32 cellular contexts compared by ENCODE assay signal in the genomic region with DNA sequence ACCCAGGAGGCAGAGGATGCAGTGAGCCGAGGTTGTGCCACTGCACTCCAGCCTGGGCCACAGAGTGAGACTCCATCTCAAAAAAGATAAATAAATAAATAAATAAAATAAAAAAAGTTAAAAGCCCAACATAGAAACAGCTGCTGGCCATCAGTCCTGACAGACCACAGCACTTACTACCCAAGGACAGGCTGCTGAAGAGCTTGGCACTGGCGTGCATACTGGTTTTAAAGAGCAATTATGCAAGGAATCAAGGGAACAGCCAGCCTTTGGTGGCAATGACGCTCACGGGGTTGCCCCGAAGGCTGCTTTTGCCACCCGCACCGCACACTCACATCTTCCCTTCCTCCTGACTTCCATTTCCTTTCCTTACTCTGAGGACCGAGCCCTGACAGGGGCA. TPM values are rescaled to one million over a fixed set of nuclear protein-coding genes. Genes with fewer than 3 reads are reported as not detected.
DNase-seq lines count a peak whose midpoint lies in the region; ATAC-seq and TF ChIP-seq lines count a peak whose summit lies in the region.
"Had no signal": no experiment of that assay in that cellular context is flagged by ENCODE, and none has a peak within 500 bp of the region (broad histone marks: within the 10 kb centered on the region; RNA-seq: fewer than 3 reads in every experiment).

No MANE protein-coding gene starts in this region.

- H3K4me2 ChIP-seq in osteoblast (ENCODE audit: insufficient read depth, low read length), result no peak overlapping the region
- H3K4me2 ChIP-seq: GM23338, smooth muscle cell had no signal

- no peak overlapping the region for H2AFZ ChIP-seq in osteoblast (ENCODE audit: low read length)
- H2AFZ ChIP-seq: GM23338 had no signal

- TF ChIP-seq CTCF in left ventricle myocardium inferior (IDR thresholded peaks at IDR 0.05; ENCODE audit: borderline replicate concordance), result no peak
- TF ChIP-seq CTCF in osteoblast (IDR thresholded peaks at IDR 0.05; ENCODE audit: extremely low read depth, low read depth, low read length), result no peak
- no peak for TF ChIP-seq CTCF in vagina (IDR thresholded peaks at IDR 0.05)

- no peaks in the 10 kb centered on the region for H3K36me3 ChIP-seq in left ventricle myocardium inferior
- H3K36me3 ChIP-seq in osteoblast (ENCODE audit: insufficient read depth, low read length), result peaks cover 7% of the 10 kb centered on the region
- H3K36me3 ChIP-seq in vagina, result no peaks in the 10 kb centered on the region
- H3K36me3 ChIP-seq: ovary, SJSA1 had no signal

- peak overlapping the region; percentile 87 for H3K27ac ChIP-seq in left ventricle myocardium inferior (replicated peaks)
- no peak overlapping the region for H3K27ac ChIP-seq in osteoblast (ENCODE audit: low read depth, low read length)
- peak overlapping the region; percentile 76 for H3K27ac ChIP-seq in vagina
- H3K27ac ChIP-seq: 22Rv1, C4-2B, lower lobe of right lung, SJSA1 had no signal

- TF ChIP-seq POLR2A in vagina (IDR thresholded peaks at IDR 0.05), result no peak

- no peaks in the 10 kb centered on the region for H3K27me3 ChIP-seq in left ventricle myocardium inferior (ENCODE audit: low read depth)
- no peaks in the 10 kb centered on the region for H3K27me3 ChIP-seq in osteoblast (ENCODE audit: insufficient read depth, low read length)
- no peaks in the 10 kb centered on the region for H3K27me3 ChIP-seq in vagina
- H3K27me3 ChIP-seq: ovary, SJSA1, tibial nerve had no signal

- H3K4me1 Mint-ChIP-seq in T-helper 2 cell treated with Interferon-gamma antibody and Interleukin-4, amounts not matched to agents 5 μg/mL and 100 μg/mL, for 36 hours (ENCODE audit: low read depth), result peaks cover 16% of the 10 kb centered on the region
- H3K4me1 Mint-ChIP-seq: GM23338 had no signal

- peak overlapping the region; percentile 32 for H3K27ac Mint-ChIP-seq in T-helper 2 cell treated with Interferon-gamma antibody and Interleukin-4, amounts not matched to agents 5 μg/mL and 100 μg/mL, for 36 hours
- H3K27ac Mint-ChIP-seq: GM23338; natural killer cell treated with Interleukin-12 subunit alpha and Interleukin-12 subunit beta and Interleukin-15 and Interleukin-18, amount 100 ng/mL, for 72 hours had no signal

- DNase-seq in T-helper 2 cell treated with Interferon-gamma antibody and Interleukin-4, amounts not matched to agents 5 μg/mL and 100 μg/mL, for 36 hours (ENCODE audit: low spot score), result no peak
- DNase-seq in T-helper 2 cell (no peak), left ventricle myocardium inferior (peak; percentile 50), osteoblast (ENCODE audit: insufficient read length, low spot score, missing footprints) (peak; percentile 64), vagina (ENCODE audit: extremely low spot score in 2 of 2) (no peak), anterior cingulate cortex (lab: John Stamatoyannopoulos, UW) (no peak)
- DNase-seq: activated CD4-positive, alpha-beta T cell treated with anti-CD3 and anti-CD28 coated beads, Interleukin-2, amount 50 U/mL, for 1 hour; activated CD4-positive, CD25-positive, alpha-beta regulatory T cell; activated gamma-delta T cell treated with Interleukin-2 at 50 U/mL for 16 hours; activated T-cell treated with anti-CD3 and anti-CD28 coated beads, Interleukin-2, amount 50 U/mL, for 4 hours; Caco-2; central memory CD4-positive, alpha-beta T cell; cortex of kidney; DMS53; erythroblast; head of caudate nucleus; lower lobe of right lung; NCI-H1092; NCI-H1694; NCI-H2171; stimulated activated naive CD8-positive, alpha-beta T cell treated with anti-CD3 and anti-CD28 coated beads, Interleukin-15, Interleukin-2, amounts not matched to agents 100 U/mL and 50 U/mL, for 24 hours had no signal

- H3K27me3 Mint-ChIP-seq in T-helper 2 cell treated with Interferon-gamma antibody and Interleukin-4, amounts not matched to agents 5 μg/mL and 100 μg/mL, for 36 hours (ENCODE audit: low read depth), result no peaks in the 10 kb centered on the region
- H3K27me3 Mint-ChIP-seq: natural killer cell treated with Interleukin-12 subunit alpha and Interleukin-12 subunit beta and Interleukin-15 and Interleukin-18, amount 100 ng/mL, for 72 hours had no signal

- H3K36me3 Mint-ChIP-seq in T-helper 2 cell treated with Interferon-gamma antibody and Interleukin-4, amounts not matched to agents 5 μg/mL and 100 μg/mL, for 36 hours (ENCODE audit: low read depth), result peaks cover 17% of the 10 kb centered on the region
- H3K36me3 Mint-ChIP-seq: natural killer cell treated with Interleukin-12 subunit alpha and Interleukin-12 subunit beta and Interleukin-15 and Interleukin-18, amount 100 ng/mL, for 72 hours had no signal

- H3K4me3 Mint-ChIP-seq in T-helper 2 cell treated with Interferon-gamma antibody and Interleukin-4, amounts not matched to agents 5 μg/mL and 100 μg/mL, for 36 hours, result no peak overlapping the region
- H3K4me3 Mint-ChIP-seq: activated T-cell treated with anti-CD3 and anti-CD28 coated beads, Interleukin-2, amount 50 U/mL, for 4 hours; GM23338; natural killer cell treated with Interleukin-12 subunit alpha and Interleukin-12 subunit beta and Interleukin-15 and Interleukin-18, amount 100 ng/mL, for 72 hours had no signal

- peaks cover 65% of the 10 kb centered on the region for H3K4me1 ChIP-seq in left ventricle myocardium inferior
- H3K4me1 ChIP-seq in osteoblast (ENCODE audit: insufficient read depth, low read length), result peaks cover 24% of the 10 kb centered on the region
- peaks cover 62% of the 10 kb centered on the region for H3K4me1 ChIP-seq in vagina

- H3K4me3 ChIP-seq in left ventricle myocardium inferior, result no peak overlapping the region
- H3K4me3 ChIP-seq in osteoblast (ENCODE audit: insufficient read depth, low read length), result no peak overlapping the region
- H3K4me3 ChIP-seq in vagina, result no peak overlapping the region
- H3K4me3 ChIP-seq: GM23338, lower lobe of right lung, ovary, SJSA1, smooth muscle cell, tibial nerve had no signal

- H4K20me1 ChIP-seq in osteoblast (ENCODE audit: insufficient read depth, low read length), result peaks cover 5% of the 10 kb centered on the region

- intact Hi-C loops in left ventricle myocardium inferior (cut with micrococcal nuclease) (no loop called here), vagina (cut with DNase I) (loop anchor here (10.0 kb wide), 1 partner anchor 57 kb away; no protein-coding TSS in a partner anchor)

- ATAC-seq in GM18868 (IDR thresholded peaks at IDR 0.05; ENCODE audit: unreplicated experiment) (no peak), HG03039 (IDR thresholded peaks at IDR 0.05; ENCODE audit: unreplicated experiment) (no peak)
- ATAC-seq: activated T-cell treated with anti-CD3 and anti-CD28 coated beads, Interleukin-2, amount 50 U/mL, for 4 hours; GM23338; lower lobe of right lung; natural killer cell treated with Interleukin-12 subunit alpha and Interleukin-12 subunit beta and Interleukin-15 and Interleukin-18, amount 100 ng/mL, for 72 hours; stimulated activated naive CD8-positive, alpha-beta T cell treated with anti-CD3 and anti-CD28 coated beads, Interleukin-15, Interleukin-2, amounts not matched to agents 100 U/mL and 50 U/mL, for 24 hours had no signal

- peaks cover 13% of the 10 kb centered on the region for H3K79me2 ChIP-seq in osteoblast (ENCODE audit: insufficient read depth, low read length)

- H3K9me3 ChIP-seq in left ventricle myocardium inferior (replicated peaks) (no peaks in the 10 kb centered on the region), osteoblast (ENCODE audit: low read depth, low read length) (no peaks in the 10 kb centered on the region), vagina (no peaks in the 10 kb centered on the region)
- H3K9me3 ChIP-seq: Caco-2, lower lobe of right lung, ovary, SJSA1, tibial nerve had no signal

- H3K9me3 Mint-ChIP-seq in T-helper 2 cell treated with Interferon-gamma antibody and Interleukin-4, amounts not matched to agents 5 μg/mL and 100 μg/mL, for 36 hours, result no peaks in the 10 kb centered on the region
- H3K9me3 Mint-ChIP-seq: activated T-cell treated with anti-CD3 and anti-CD28 coated beads, Interleukin-2, amount 50 U/mL, for 4 hours; GM23338; natural killer cell treated with Interleukin-12 subunit alpha and Interleukin-12 subunit beta and Interleukin-15 and Interleukin-18, amount 100 ng/mL, for 72 hours had no signal

RNA-seq across cellular contexts. Expression of a gene that starts 4.2 kb away (rescaled TPM):
- total RNA-seq in left ventricle myocardium inferior, result 7.3 TPM
- total RNA-seq in osteoblast, result 1.4 and 2.7 TPM in 2 replicates
- total RNA-seq in vagina, result 0.74 TPM
- total RNA-seq: GM23338, HT1080 had no signal

RNA-seq across cellular contexts. Expression of a gene that starts 35.1 kb away (rescaled TPM):
- 46.6 TPM for total RNA-seq in left ventricle myocardium inferior
- total RNA-seq in osteoblast, result 104 and 174 TPM in 2 replicates
- total RNA-seq in vagina, result 82.0 TPM

Comparison
In these comparisons a context has a peak if more than half of its experiments do, and no peak if none do; other contexts are left out.
1. DNase-seq: peak in left ventricle myocardium inferior (single experiment) and osteoblast (single experiment); none in T-helper 2 cell treated with Interferon-gamma antibody and Interleukin-4, amounts not matched to agents 5 μg/mL and 100 μg/mL, for 36 hours (single experiment), T-helper 2 cell (0 of 5), vagina (0 of 2) and anterior cingulate cortex (0 of 58).